In the genomic region with DNA sequence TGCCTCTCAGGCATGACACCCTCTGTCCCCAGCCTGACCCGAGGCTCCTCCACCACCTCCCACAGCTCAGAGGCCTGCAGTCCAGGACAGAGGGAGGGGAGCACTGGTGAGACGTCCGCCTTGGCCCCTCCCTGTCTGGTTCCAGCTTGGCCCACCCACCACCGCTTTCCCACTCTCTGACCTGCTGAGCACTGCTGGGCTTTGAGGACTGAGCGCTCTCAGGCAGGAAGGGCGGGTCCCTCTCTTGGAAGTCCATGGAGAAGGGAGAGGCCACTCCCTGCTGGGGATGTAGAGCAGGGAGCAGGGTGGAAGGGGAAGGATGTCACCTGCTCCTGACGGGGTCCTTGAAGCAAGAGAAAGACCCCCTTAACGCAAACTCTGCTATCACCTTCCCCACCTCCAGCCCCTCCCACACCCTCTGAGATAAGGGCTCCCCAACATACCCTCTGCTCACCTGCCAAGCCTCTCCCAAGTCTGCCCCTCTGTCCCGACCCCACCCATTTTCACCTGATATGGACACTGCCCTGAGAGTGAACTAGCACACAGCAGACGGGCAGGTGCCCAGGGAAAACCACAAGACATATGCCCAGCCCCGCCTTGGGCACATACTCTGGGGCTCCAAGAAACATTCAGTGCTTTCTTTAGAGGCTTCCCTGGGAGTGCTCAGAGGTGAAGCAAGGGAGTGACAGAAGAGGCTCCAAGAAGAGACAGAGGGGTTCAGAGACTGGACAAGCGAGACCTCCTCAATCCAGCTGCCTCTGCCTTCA, we compare ENCODE assay signal across 1 cellular context.
TF ChIP-seq lines count a peak whose summit lies in the region.

No MANE protein-coding gene starts in this region.

TF ChIP-seq in HepG2, 621 proteins besides CTCF, POLR2A, EP300 and RAD21:
- TF ChIP-seq HOXA5 (CRISPR knock-in tag; IDR thresholded peaks at IDR 0.05), result no peak
- no peak for TF ChIP-seq ZNF160 (CRISPR knock-in tag; IDR thresholded peaks at IDR 0.05)
- TF ChIP-seq ZNF879 (CRISPR knock-in tag; IDR thresholded peaks at IDR 0.05), result no peak
- TF ChIP-seq ASH2L (IDR thresholded peaks at IDR 0.05; ENCODE audit: insufficient read length, low read depth, low read length), result no peak
- TF ChIP-seq REL (CRISPR knock-in tag; conservative IDR thresholded peaks at IDR 0.05), result no peak
- TF ChIP-seq ISX (CRISPR knock-in tag; conservative IDR thresholded peaks at IDR 0.05), result no peak
- TF ChIP-seq JDP2 (CRISPR knock-in tag; IDR thresholded peaks at IDR 0.05; ENCODE audit: borderline replicate concordance), result no peak
